29 cellular contexts compared by ENCODE assay signal in the genomic region with DNA sequence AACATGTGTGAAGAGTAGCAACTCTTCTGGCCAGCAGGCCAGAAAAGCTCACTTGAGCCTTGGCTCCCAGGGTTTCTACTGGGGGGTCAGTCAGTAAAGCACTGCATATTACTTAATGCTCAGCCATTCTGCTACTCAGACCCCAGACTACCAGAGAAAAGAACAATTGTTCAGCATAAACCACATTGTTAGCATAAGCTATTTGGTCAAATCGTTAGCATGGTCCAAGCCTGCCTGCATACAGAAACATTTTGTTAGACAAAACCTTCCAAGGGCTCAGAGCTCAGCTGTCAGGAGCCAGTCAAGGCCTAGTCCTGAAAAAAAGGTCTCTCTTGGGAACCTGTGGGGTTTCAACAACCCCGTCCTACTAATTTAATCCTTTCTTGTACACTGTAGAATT.
"Had no signal": no experiment of that assay in that cellular context is flagged by ENCODE, and none has a peak within 500 bp of the region (broad histone marks: within the 10 kb centered on the region; RNA-seq: fewer than 3 reads in every experiment).

No MANE protein-coding gene starts in this region.

- H3K36me3 Mint-ChIP-seq: activated naive CD8-positive, alpha-beta T cell treated with anti-CD3 and anti-CD28 coated beads for 36 hours had no signal

- H3K4me3 Mint-ChIP-seq: activated CD4-positive, alpha-beta T cell treated with anti-CD3 and anti-CD28 coated beads, Interleukin-2, amount 10 ng/mL, durations not matched to agents 24 days and 14 days; activated CD8-positive, alpha-beta T cell treated with anti-CD3 and anti-CD28 coated beads for 36 hours; activated naive CD8-positive, alpha-beta T cell treated with anti-CD3 and anti-CD28 coated beads for 36 hours; activated T-cell treated with anti-CD3 and anti-CD28 coated beads, Interleukin-2, amount 50 U/mL, for 72 hours; activated T-helper 17 cell treated with anti-CD3 and anti-CD28 coated beads, Interleukin-2, amount 50 U/mL, for 72 hours had no signal

- H3K4me1 Mint-ChIP-seq: activated CD4-positive, alpha-beta T cell treated with anti-CD3 and anti-CD28 coated beads, Interleukin-2, amount 10 ng/mL, durations not matched to agents 24 days and 14 days; activated naive CD8-positive, alpha-beta T cell treated with anti-CD3 and anti-CD28 coated beads for 36 hours; activated T-helper 17 cell treated with anti-CD3 and anti-CD28 coated beads, Interleukin-2, amount 50 U/mL, for 72 hours had no signal

- H3K27ac ChIP-seq: body of pancreas, breast epithelium, SJCRH30, SK-N-MC, WERI-Rb-1 had no signal

- H3K4me3 ChIP-seq: body of pancreas, breast epithelium, SJCRH30, SK-N-MC had no signal

- H3K36me3 ChIP-seq: breast epithelium, SJCRH30, WERI-Rb-1 had no signal

- H3K4me1 ChIP-seq: body of pancreas, breast epithelium, SJCRH30 had no signal

- ATAC-seq: activated CD8-positive, alpha-beta T cell treated with anti-CD3 and anti-CD28 coated beads for 36 hours; activated T-cell treated with anti-CD3 and anti-CD28 coated beads, Interleukin-2, amount 50 U/mL, for 72 hours; activated T-helper 17 cell treated with anti-CD3 and anti-CD28 coated beads, Interleukin-2, amount 50 U/mL, for 72 hours; body of pancreas; Panc1 had no signal

- H3K9me3 ChIP-seq: body of pancreas, breast epithelium, SJCRH30 had no signal

- H3K27ac Mint-ChIP-seq: activated CD4-positive, alpha-beta T cell treated with anti-CD3 and anti-CD28 coated beads, Interleukin-2, amount 10 ng/mL, durations not matched to agents 24 days and 14 days; activated CD8-positive, alpha-beta T cell treated with anti-CD3 and anti-CD28 coated beads for 36 hours; activated naive CD8-positive, alpha-beta T cell treated with anti-CD3 and anti-CD28 coated beads for 36 hours; activated T-cell treated with anti-CD3 and anti-CD28 coated beads, Interleukin-2, amount 50 U/mL, for 72 hours; activated T-helper 17 cell treated with anti-CD3 and anti-CD28 coated beads, Interleukin-2, amount 50 U/mL, for 72 hours had no signal

- H3K9me3 Mint-ChIP-seq: activated CD4-positive, alpha-beta T cell treated with anti-CD3 and anti-CD28 coated beads, Interleukin-2, amount 10 ng/mL, durations not matched to agents 24 days and 14 days; activated naive CD8-positive, alpha-beta T cell treated with anti-CD3 and anti-CD28 coated beads for 36 hours had no signal

- DNase-seq: activated CD4-positive, alpha-beta T cell treated with anti-CD3 and anti-CD28 coated beads, Interleukin-2, amount 10 ng/mL, durations not matched to agents 24 days and 14 days; activated CD4-positive, alpha-beta T cell treated with anti-CD3 and anti-CD28 coated beads, Interleukin-2, amount 50 U/mL, for 4 hours; activated CD8-positive, alpha-beta T cell treated with anti-CD3 and anti-CD28 coated beads for 36 hours; activated effector memory CD4-positive, alpha-beta T cell treated with anti-CD3 and anti-CD28 coated beads, Interleukin-2, amount 50 U/mL, for 16 hours; activated naive CD4-positive, alpha-beta T cell; activated naive CD4-positive, alpha-beta T cell treated with anti-CD3 and anti-CD28 coated beads, Interleukin-2, amount 50 U/mL, for 16 hours; activated naive CD8-positive, alpha-beta T cell treated with anti-CD3 and anti-CD28 coated beads for 36 hours; activated T-cell treated with anti-CD3 and anti-CD28 coated beads, Interleukin-2, amount 50 U/mL, for 1 hour; activated T-cell treated with anti-CD3 and anti-CD28 coated beads, Interleukin-2, amount 50 U/mL, for 72 hours; amniotic stem cell; aorta; body of pancreas; Karpas-422; KBM-7; NCI-H1092; NCI-H1436 treated with DMSO at 0.1 percent for 48 hours; NCI-H1694 treated with DMSO at 0.1 percent for 48 hours; NCI-H2029; NCI-H2171; NCI-H510A; NCI-H69; SHP77; T1000; WERI-Rb-1 had no signal

- H3K27me3 Mint-ChIP-seq: activated CD4-positive, alpha-beta T cell treated with anti-CD3 and anti-CD28 coated beads, Interleukin-2, amount 10 ng/mL, durations not matched to agents 24 days and 14 days; activated CD8-positive, alpha-beta T cell treated with anti-CD3 and anti-CD28 coated beads for 36 hours; activated naive CD8-positive, alpha-beta T cell treated with anti-CD3 and anti-CD28 coated beads for 36 hours; activated T-helper 17 cell treated with anti-CD3 and anti-CD28 coated beads, Interleukin-2, amount 50 U/mL, for 72 hours had no signal

- H3K27me3 ChIP-seq: body of pancreas, breast epithelium, SJCRH30 had no signal
